Comparison of ENCODE assay signal across 13 cellular contexts in the genomic region with DNA sequence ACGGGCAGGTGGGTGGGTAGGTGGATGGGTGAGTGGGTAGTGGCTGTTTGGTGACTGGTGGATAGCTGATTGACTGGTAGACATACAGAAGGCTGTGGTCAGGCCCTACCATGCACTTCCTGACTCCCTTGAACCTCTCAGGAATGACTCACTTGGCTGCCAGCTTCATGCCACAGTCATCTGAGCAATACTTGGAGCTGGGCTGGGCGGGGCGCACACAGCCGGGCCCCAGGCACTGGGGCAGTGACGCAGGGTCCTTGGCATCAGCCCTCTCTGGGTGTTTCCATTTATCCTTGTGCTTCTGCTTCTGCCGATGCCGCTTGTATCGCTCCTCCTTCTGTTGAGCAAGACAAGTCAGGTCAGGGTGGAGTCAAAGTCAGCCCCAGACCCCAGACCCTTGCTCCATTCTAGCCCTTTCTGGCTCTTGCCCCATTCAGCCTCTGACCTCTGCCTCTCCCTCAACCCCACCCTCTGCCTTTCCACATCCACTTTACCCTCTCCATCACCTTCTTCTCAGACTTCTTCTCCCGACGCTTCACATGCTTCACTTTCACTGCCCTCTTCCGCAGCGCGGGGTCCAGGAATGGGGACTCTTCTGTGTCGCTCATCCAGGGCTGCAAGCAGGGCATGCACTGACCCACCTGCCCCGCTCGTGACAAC. TPM values are rescaled to one million over a fixed set of nuclear protein-coding genes. Genes with fewer than 3 reads are reported as not detected.
A peak's percentile ranks its signal among the peaks of the same experiment; 100 is the strongest.
DNase-seq lines count a peak whose midpoint lies in the region; ATAC-seq and TF ChIP-seq lines count a peak whose summit lies in the region.
"Had no signal": no experiment of that assay in that cellular context is flagged by ENCODE, and none has a peak within 500 bp of the region (broad histone marks: within the 10 kb centered on the region; RNA-seq: fewer than 3 reads in every experiment).

No MANE protein-coding gene starts in this region.

- H3K36me3 ChIP-seq in CD8-positive, alpha-beta T cell (ENCODE audit: insufficient read depth, low read length): peaks cover 11% of the 10 kb centered on the region
- H3K36me3 ChIP-seq in tibial artery: peaks cover 4 to 40% (median 33%) of the 10 kb centered on the region in 3 donors

- no peak for TF ChIP-seq CTCF in CD8-positive, alpha-beta T cell (IDR thresholded peaks at IDR 0.05)
- TF ChIP-seq CTCF in tibial artery (IDR thresholded peaks at IDR 0.05): no peak

- ATAC-seq in CD8-positive, alpha-beta T cell: no peak
- ATAC-seq in activated naive CD4-positive, alpha-beta T cell treated with anti-CD3 and anti-CD28 coated beads, Interleukin-2, amount 50 U/mL, for 72 hours: peak in 1 of 2 donors; percentile 17

- H3K4me3 ChIP-seq in CD8-positive, alpha-beta T cell (ENCODE audit: low read depth, low read length): no peak overlapping the region
- H3K4me3 ChIP-seq in tibial artery: no peak overlapping the region
- H3K4me3 ChIP-seq: coronary artery, left ventricle myocardium inferior had no signal

- H3K4me3 Mint-ChIP-seq in CD8-positive, alpha-beta T cell: peak overlapping the region; percentile 20

- intact Hi-C loops in CD8-positive, alpha-beta T cell (cut with DNase I, micrococcal nuclease): loop anchor here in 1 of 2 experiments (5.0 to 10.0 kb wide), 3 partner anchors 472 to 1340 kb away; a partner anchor contains a TSS
- intact Hi-C loops in tibial artery (cut with DNase I; ENCODE audit: low total_unique reads): loop anchor here (10.0 kb wide), 2 partner anchors 470 to 910 kb away; a partner anchor contains a TSS

- POLR2A ChIA-PET in CD8-positive, alpha-beta T cell (lab: Charles Lee): interaction anchor here (1.3 kb wide), 1 partner anchor 18 kb away, joined by 3 read pairs; a partner anchor contains a TSS

- no peak overlapping the region for H3K27ac ChIP-seq in CD8-positive, alpha-beta T cell (ENCODE audit: low read depth, low read length)
- H3K27ac ChIP-seq in tibial artery: no peak overlapping the region
- H3K27ac ChIP-seq: coronary artery, left ventricle myocardium inferior had no signal

- DNase-seq in CD8-positive, alpha-beta T cell: no peak
- DNase-seq in HT1080 (ENCODE audit: low read depth): peak; percentile 94
- DNase-seq in activated naive CD4-positive, alpha-beta T cell treated with anti-CD3 and anti-CD28 coated beads, Interleukin-2, amount 50 U/mL, for 72 hours (ENCODE audit: low spot score in 2 of 2): no peak
- DNase-seq in myocyte (ENCODE audit: low read depth): peak; percentile 10
- DNase-seq in activated effector memory CD4-positive, alpha-beta T cell treated with Interleukin-2 at 50 U/mL for 16 hours: no peak
- no peak for DNase-seq in tibial artery
- DNase-seq in cerebellum (ENCODE audit: low spot score): no peak
- DNase-seq in activated CD8-positive, alpha-beta memory T cell treated with anti-CD3 and anti-CD28 coated beads, Interleukin-2, amount 50 U/mL, for 48 hours: no peak
- DNase-seq: DMS79 treated with DMSO at 0.1 percent for 48 hours, left ventricle myocardium inferior, NCI-H2029, T-helper 9 cell had no signal

- peak overlapping the region; percentile 63 for H3K27ac Mint-ChIP-seq in CD8-positive, alpha-beta T cell
- peak overlapping the region; percentile 61 to 79 for H3K27ac Mint-ChIP-seq in activated naive CD4-positive, alpha-beta T cell treated with anti-CD3 and anti-CD28 coated beads, Interleukin-2, amount 50 U/mL, for 72 hours

- no peaks in the 10 kb centered on the region for H3K9me3 ChIP-seq in CD8-positive, alpha-beta T cell (ENCODE audit: low read length)
- no peaks in the 10 kb centered on the region for H3K9me3 ChIP-seq in tibial artery
- H3K9me3 ChIP-seq: left ventricle myocardium inferior had no signal

- peaks cover 55% of the 10 kb centered on the region for H3K4me1 Mint-ChIP-seq in CD8-positive, alpha-beta T cell (ENCODE audit: low read depth)

- CTCF ChIA-PET in CD8-positive, alpha-beta T cell (lab: Charles Lee): no interaction called here

- peaks cover 37% of the 10 kb centered on the region for H3K4me1 ChIP-seq in CD8-positive, alpha-beta T cell (ENCODE audit: insufficient read depth, low read length)
- peaks cover 5 to 31% (median 28%) of the 10 kb centered on the region in 4 donors for H3K4me1 ChIP-seq in tibial artery

- H3K36me3 Mint-ChIP-seq in CD8-positive, alpha-beta T cell: peaks cover 66% of the 10 kb centered on the region
- H3K36me3 Mint-ChIP-seq in activated naive CD4-positive, alpha-beta T cell treated with anti-CD3 and anti-CD28 coated beads, Interleukin-2, amount 50 U/mL, for 72 hours: peaks cover 47 to 60% of the 10 kb centered on the region in 2 donors

- no peaks in the 10 kb centered on the region for H3K27me3 ChIP-seq in CD8-positive, alpha-beta T cell (ENCODE audit: insufficient read depth, low read length)
- H3K27me3 ChIP-seq in tibial artery: no peaks in the 10 kb centered on the region

- no peaks in the 10 kb centered on the region for H3K27me3 Mint-ChIP-seq in CD8-positive, alpha-beta T cell (ENCODE audit: low read depth)

- H3K9me3 Mint-ChIP-seq in CD8-positive, alpha-beta T cell: no peaks in the 10 kb centered on the region
- no peaks in the 10 kb centered on the region for H3K9me3 Mint-ChIP-seq in activated naive CD4-positive, alpha-beta T cell treated with anti-CD3 and anti-CD28 coated beads, Interleukin-2, amount 50 U/mL, for 72 hours

RNA-seq across cellular contexts. Expression of a gene that starts 3.0 kb away (rescaled TPM):
- 10 to 100 TPM; 88.5 to 96.0 TPM for total RNA-seq in CD8-positive, alpha-beta T cell
- 109 and 124 TPM in 2 replicates for total RNA-seq in HT1080 (2014; rRNA removed; shearing (Covaris generic))
- 74.6 and 80.1 TPM in 2 replicates for polyA plus RNA-seq in HT1080 (2015; cell fraction: cytosol; rRNA removed)
- 188 and 230 TPM in 2 replicates for polyA plus RNA-seq in HT1080 (2015; cell fraction: nucleus; rRNA removed)
- total RNA-seq in activated naive CD4-positive, alpha-beta T cell treated with anti-CD3 and anti-CD28 coated beads, Interleukin-2, amount 50 U/mL, for 72 hours: 100 to 1,000 TPM in 1 of 2 donors, 10 to 100 TPM in 1; 79.7 to 123 TPM
- total RNA-seq in myocyte (81.3 and 83.9 TPM in 2 replicates), cerebellum (57.1 TPM)
- polyA plus RNA-seq in myocyte (2012): 54.7 TPM

RNA-seq across cellular contexts. Expression of a gene that starts 3.1 kb away (rescaled TPM):
- total RNA-seq in CD8-positive, alpha-beta T cell: 100 to 1,000 TPM; 107 to 119 TPM
- total RNA-seq in HT1080 (2014; rRNA removed; shearing (Covaris generic)): 101 and 118 TPM in 2 replicates
- polyA plus RNA-seq in HT1080 (2015; cell fraction: cytosol; rRNA removed): 81.2 and 82.8 TPM in 2 replicates
- 314 and 330 TPM in 2 replicates for polyA plus RNA-seq in HT1080 (2015; cell fraction: nucleus; rRNA removed)
- 100 to 1,000 TPM in 1 of 2 donors, 10 to 100 TPM in 1; 88.9 to 177 TPM for total RNA-seq in activated naive CD4-positive, alpha-beta T cell treated with anti-CD3 and anti-CD28 coated beads, Interleukin-2, amount 50 U/mL, for 72 hours
- total RNA-seq in myocyte: 27.8 and 33.4 TPM in 2 replicates
- 44.5 TPM for polyA plus RNA-seq in myocyte (2012)
- 38.4 TPM for total RNA-seq in cerebellum

RNA-seq across cellular contexts. Expression of a gene that starts 18.1 kb away (rescaled TPM):
- under 1 TPM; 0.22 to 0.36 TPM for total RNA-seq in CD8-positive, alpha-beta T cell
- total RNA-seq in HT1080 (2014; rRNA removed; shearing (Covaris generic)): 0.31 and 0.33 TPM in 2 replicates
- polyA plus RNA-seq in HT1080 (2015; cell fraction: cytosol; rRNA removed): 0.21 and 0.22 TPM in 2 replicates
- 0.68 and 0.99 TPM in 2 replicates for polyA plus RNA-seq in HT1080 (2015; cell fraction: nucleus; rRNA removed)
- total RNA-seq in activated naive CD4-positive, alpha-beta T cell treated with anti-CD3 and anti-CD28 coated beads, Interleukin-2, amount 50 U/mL, for 72 hours: 1 to 10 TPM in 1 of 2 donors, under 1 TPM in 1; 0.82 to 2.2 TPM
- total RNA-seq in myocyte (0.10 and 0.27 TPM in 2 replicates), cerebellum (1.7 TPM)
- polyA plus RNA-seq in myocyte (2012): 0.33 TPM

Comparison
In these comparisons a context has a peak if more than half of its experiments do, and no peak if none do; other contexts are left out.
1. DNase-seq: peak in HT1080 (single experiment) and myocyte (single experiment); none in CD8-positive, alpha-beta T cell (0 of 7), activated naive CD4-positive, alpha-beta T cell treated with anti-CD3 and anti-CD28 coated beads, Interleukin-2, amount 50 U/mL, for 72 hours (0 of 2), activated effector memory CD4-positive, alpha-beta T cell treated with Interleukin-2 at 50 U/mL for 16 hours (single experiment), tibial artery (0 of 2), cerebellum (single experiment) and activated CD8-positive, alpha-beta memory T cell treated with anti-CD3 and anti-CD28 coated beads, Interleukin-2, amount 50 U/mL, for 48 hours (single experiment).